Comparison of ENCODE assay signal across 16 cellular contexts in genomic region chr3:71228156-71228885, GRCh38.
DNase-seq lines count a peak whose midpoint lies in the region; ATAC-seq lines count a peak whose summit lies in the region.
"Had no signal": no experiment of that assay in that cellular context is flagged by ENCODE, and none has a peak within 500 bp of the region (broad histone marks: within the 10 kb centered on the region; RNA-seq: fewer than 3 reads in every experiment).

No MANE protein-coding gene starts in this region.

- no peak for DNase-seq in activated T-cell treated with anti-CD3 and anti-CD28 coated beads, Interleukin-2, amount 50 U/mL, for 24 hours
- no peak for DNase-seq in activated T-cell treated with anti-CD3 and anti-CD28 coated beads, Interleukin-2, amount 50 U/mL, for 48 hours
- DNase-seq in NCI-H1930 (lab: John Stamatoyannopoulos, UW) (peak; percentile 66 to 71), NCI-H226 (no peak), NCI-H2171 (lab: John Stamatoyannopoulos, UW) (no peak), substantia nigra (lab: John Stamatoyannopoulos, UW) (no peak)
- no peak for DNase-seq in activated naive CD8-positive, alpha-beta T cell treated with anti-CD3 and anti-CD28 coated beads, Interleukin-2, amount 50 U/mL, for 24 hours
- no peak for DNase-seq in stimulated activated naive B cell treated with anti-CD40 and anti-IgM and Interleukin-4, amounts not matched to agents 10 μg/mL and 1 μg/mL and 100 μg/mL, for 72 hours
- DNase-seq: activated CD4-positive, alpha-beta T cell treated with anti-CD3 and anti-CD28 coated beads, Interleukin-2, amount 10 ng/mL, durations not matched to agents 7 days and 5 days; activated effector memory CD4-positive, alpha-beta T cell treated with anti-CD3 and anti-CD28 coated beads, Interleukin-2, amount 50 U/mL, for 16 hours; Caco-2; GOT3; sigmoid colon had no signal

- peak overlapping the region; percentile 77 for H3K4me3 Mint-ChIP-seq in activated T-cell treated with anti-CD3 and anti-CD28 coated beads, Interleukin-2, amount 50 U/mL, for 24 hours
- H3K4me3 Mint-ChIP-seq in activated naive CD8-positive, alpha-beta T cell treated with anti-CD3 and anti-CD28 coated beads, Interleukin-2, amount 50 U/mL, for 24 hours: peak overlapping the region; percentile 88
- H3K4me3 Mint-ChIP-seq in stimulated activated naive B cell treated with anti-CD40 and anti-IgM and Interleukin-4, amounts not matched to agents 10 μg/mL and 1 μg/mL and 100 μg/mL, for 72 hours: peak overlapping the region; percentile 26 to 29
- H3K4me3 Mint-ChIP-seq: type B pancreatic cell had no signal

- H3K27ac Mint-ChIP-seq in activated T-cell treated with anti-CD3 and anti-CD28 coated beads, Interleukin-2, amount 50 U/mL, for 24 hours: peak overlapping the region; percentile 98
- H3K27ac Mint-ChIP-seq in activated naive CD8-positive, alpha-beta T cell treated with anti-CD3 and anti-CD28 coated beads, Interleukin-2, amount 50 U/mL, for 24 hours: peak overlapping the region; percentile 98
- H3K27ac Mint-ChIP-seq in stimulated activated naive B cell treated with anti-CD40 and anti-IgM and Interleukin-4, amounts not matched to agents 10 μg/mL and 1 μg/mL and 100 μg/mL, for 72 hours: peak overlapping the region; percentile 97
- H3K27ac Mint-ChIP-seq: type B pancreatic cell had no signal

- H3K27me3 Mint-ChIP-seq in activated T-cell treated with anti-CD3 and anti-CD28 coated beads, Interleukin-2, amount 50 U/mL, for 24 hours: no peaks in the 10 kb centered on the region
- H3K27me3 Mint-ChIP-seq in activated naive CD8-positive, alpha-beta T cell treated with anti-CD3 and anti-CD28 coated beads, Interleukin-2, amount 50 U/mL, for 24 hours: peaks cover 4% of the 10 kb centered on the region
- no peaks in the 10 kb centered on the region for H3K27me3 Mint-ChIP-seq in stimulated activated naive B cell treated with anti-CD40 and anti-IgM and Interleukin-4, amounts not matched to agents 10 μg/mL and 1 μg/mL and 100 μg/mL, for 72 hours
- H3K27me3 Mint-ChIP-seq: type B pancreatic cell had no signal

- ATAC-seq in activated naive CD8-positive, alpha-beta T cell treated with anti-CD3 and anti-CD28 coated beads, Interleukin-2, amount 50 U/mL, for 24 hours: no peak
- ATAC-seq in stimulated activated naive B cell treated with anti-CD40 and anti-IgM and Interleukin-4, amounts not matched to agents 10 μg/mL and 1 μg/mL and 100 μg/mL, for 72 hours (replicated peaks): no peak
- ATAC-seq: GM12878 had no signal

- no peak overlapping the region for H3K27ac ChIP-seq in substantia nigra (ENCODE audit: low read depth, low read length, poor library complexity, severe bottlenecking)
- H3K27ac ChIP-seq: neutrophil had no signal

- peaks cover 91% of the 10 kb centered on the region for H3K4me1 Mint-ChIP-seq in activated T-cell treated with anti-CD3 and anti-CD28 coated beads, Interleukin-2, amount 50 U/mL, for 24 hours (ENCODE audit: low read depth)
- H3K4me1 Mint-ChIP-seq in activated naive CD8-positive, alpha-beta T cell treated with anti-CD3 and anti-CD28 coated beads, Interleukin-2, amount 50 U/mL, for 24 hours: peaks cover 93% of the 10 kb centered on the region
- H3K4me1 Mint-ChIP-seq in stimulated activated naive B cell treated with anti-CD40 and anti-IgM and Interleukin-4, amounts not matched to agents 10 μg/mL and 1 μg/mL and 100 μg/mL, for 72 hours: peaks cover 46 to 75% of the 10 kb centered on the region in 2 donors

- H3K36me3 Mint-ChIP-seq in activated T-cell treated with anti-CD3 and anti-CD28 coated beads, Interleukin-2, amount 50 U/mL, for 24 hours (ENCODE audit: low read depth): peaks cover 30% of the 10 kb centered on the region
- peaks cover 27% of the 10 kb centered on the region for H3K36me3 Mint-ChIP-seq in activated naive CD8-positive, alpha-beta T cell treated with anti-CD3 and anti-CD28 coated beads, Interleukin-2, amount 50 U/mL, for 24 hours (ENCODE audit: low read depth)
- H3K36me3 Mint-ChIP-seq in stimulated activated naive B cell treated with anti-CD40 and anti-IgM and Interleukin-4, amounts not matched to agents 10 μg/mL and 1 μg/mL and 100 μg/mL, for 72 hours: peaks cover 14 to 30% of the 10 kb centered on the region in 2 donors

- H3K9me3 Mint-ChIP-seq in activated T-cell treated with anti-CD3 and anti-CD28 coated beads, Interleukin-2, amount 50 U/mL, for 24 hours: no peaks in the 10 kb centered on the region
- H3K9me3 Mint-ChIP-seq in activated naive CD8-positive, alpha-beta T cell treated with anti-CD3 and anti-CD28 coated beads, Interleukin-2, amount 50 U/mL, for 24 hours: no peaks in the 10 kb centered on the region
- H3K9me3 Mint-ChIP-seq in stimulated activated naive B cell treated with anti-CD40 and anti-IgM and Interleukin-4, amounts not matched to agents 10 μg/mL and 1 μg/mL and 100 μg/mL, for 72 hours: no peaks in the 10 kb centered on the region
- H3K9me3 Mint-ChIP-seq: activated CD4-positive, alpha-beta T cell treated with anti-CD3 and anti-CD28 coated beads, Interleukin-2, amount 10 ng/mL, durations not matched to agents 7 days and 5 days; type B pancreatic cell had no signal

Comparison
In these comparisons a context has a peak if more than half of its experiments do, and no peak if none do; other contexts are left out.
1. DNase-seq: peak in NCI-H1930 (2 of 2); none in activated T-cell treated with anti-CD3 and anti-CD28 coated beads, Interleukin-2, amount 50 U/mL, for 24 hours (single experiment), activated T-cell treated with anti-CD3 and anti-CD28 coated beads, Interleukin-2, amount 50 U/mL, for 48 hours (0 of 2), activated naive CD8-positive, alpha-beta T cell treated with anti-CD3 and anti-CD28 coated beads, Interleukin-2, amount 50 U/mL, for 24 hours (single experiment), stimulated activated naive B cell treated with anti-CD40 and anti-IgM and Interleukin-4, amounts not matched to agents 10 μg/mL and 1 μg/mL and 100 μg/mL, for 72 hours (single experiment), NCI-H226 (single experiment), NCI-H2171 (single experiment) and substantia nigra (0 of 49).
2. H3K4me3 Mint-ChIP-seq: peak in every context shown above with its lines; median percentile 88 in activated naive CD8-positive, alpha-beta T cell treated with anti-CD3 and anti-CD28 coated beads, Interleukin-2, amount 50 U/mL, for 24 hours; 77 in activated T-cell treated with anti-CD3 and anti-CD28 coated beads, Interleukin-2, amount 50 U/mL, for 24 hours; 28 in stimulated activated naive B cell treated with anti-CD40 and anti-IgM and Interleukin-4, amounts not matched to agents 10 μg/mL and 1 μg/mL and 100 μg/mL, for 72 hours.
3. Peak in every context shown above with its lines, with median percentiles within 50 percentile points of each other: H3K27ac Mint-ChIP-seq.